Comparison of ENCODE assay signal across 8 cellular contexts in genomic region chr16:1942810-1943726, GRCh38. TPM values are rescaled to one million over a fixed set of nuclear protein-coding genes. Genes with fewer than 3 reads are reported as not detected.
DNase-seq lines count a peak whose midpoint lies in the region; ATAC-seq and TF ChIP-seq lines count a peak whose summit lies in the region.

MSRB1 (minus strand) TSS chr16:1943199; CDS start chr16:1943156, 43 bp downstream.

- no peaks in the 10 kb centered on the region for H3K9me3 Mint-ChIP-seq in endothelial cell (ENCODE audit: unreplicated experiment)

- H3K4me1 Mint-ChIP-seq in endothelial cell (ENCODE audit: unreplicated experiment): no peaks in the 10 kb centered on the region

- no peaks in the 10 kb centered on the region for H3K27me3 ChIP-seq in mononuclear cell (ENCODE audit: insufficient read depth, low read length)

- peaks cover 5% of the 10 kb centered on the region for H3K36me3 Mint-ChIP-seq in endothelial cell (ENCODE audit: low read depth, unreplicated experiment)

- intact Hi-C loops in OCI-LY7 (cut with micrococcal nuclease; ENCODE audit: unreplicated experiment): loop anchor here (2.0 to 5.0 kb wide), 2 partner anchors 66 to 161 kb away; partner anchors contain the start of genes NUBP2, SPSB3 and ZNF598

- peak within 1 kb of the TSS; percentile 83 for H2AFZ ChIP-seq in OCI-LY7 (ENCODE audit: low read length)

- CTCF ChIA-PET in OCI-LY7 (lab: Charles Lee; ENCODE audit: unreplicated experiment): no interaction called here

- H3K4me3 ChIP-seq in OCI-LY7 (ENCODE audit: low read depth, low read length, poor library complexity, severe bottlenecking) (peak within 1 kb of the TSS; percentile 84), mononuclear cell (ENCODE audit: low read length) (peak within 1 kb of the TSS; percentile 68)

- no TSS peak for BruUV-seq in OCI-LY7 (replicated peaks; lab: Mats Ljungman, UMichigan)

- H3K36me3 ChIP-seq in OCI-LY7 (ENCODE audit: insufficient read depth, low read length): no peaks in the 10 kb centered on the region

- peak within 1 kb of the TSS; percentile 87 for H3K4me3 Mint-ChIP-seq in endothelial cell (ENCODE audit: unreplicated experiment)

- H3K27ac ChIP-seq in OCI-LY7 (ENCODE audit: low read depth, low read length, poor library complexity, severe bottlenecking): no peak within 1 kb of the TSS

- H3K27me3 Mint-ChIP-seq in endothelial cell (ENCODE audit: unreplicated experiment): peaks cover 9% of the 10 kb centered on the region

- POLR2A ChIA-PET in OCI-LY7 (lab: Charles Lee): interaction anchor here (0.8 to 2.2 kb wide), 2 partner anchors 22 to 161 kb away, joined by 4 read pairs; partner anchors contain the start of genes NUBP2, RPS2 and SPSB3

- no peaks in the 10 kb centered on the region for H4K20me1 ChIP-seq in OCI-LY7 (ENCODE audit: insufficient read depth, low read length)

- H3K4me2 ChIP-seq in OCI-LY7 (ENCODE audit: low read length): peak within 1 kb of the TSS; percentile 95

- peak; percentile 29; the same call in 1 of the 2 replicates for TF ChIP-seq CTCF in OCI-LY7 (conservative IDR thresholded peaks at IDR 0.05; ENCODE audit: low read length)
- TF ChIP-seq CTCF in endothelial cell (IDR thresholded peaks at IDR 0.05; ENCODE audit: unreplicated experiment): no peak

- H3K9me2 ChIP-seq in OCI-LY7 (ENCODE audit: insufficient read depth, low read length): no peaks in the 10 kb centered on the region

- peak; percentile 88 for ATAC-seq in GM21526 (IDR thresholded peaks at IDR 0.05; ENCODE audit: low FRiP score, unreplicated experiment)

- DNase-seq in D341Med (ENCODE audit: low spot score) (peak; percentile 95), HuH-7.5 (ENCODE audit: low spot score) (peak; percentile 95), OCI-LY7 (ENCODE audit: low spot score) (peak; percentile 100), activated T-cell treated with anti-CD3 and anti-CD28 coated beads for 1 hour (ENCODE audit: low read depth) (peak; percentile 99), endothelial cell (ENCODE audit: low spot score) (peak; percentile 100)
- DNase-seq in stimulated activated CD8-positive, alpha-beta memory T cell treated with anti-CD3 and anti-CD28 coated beads, Interleukin-4, amount 100 ng/mL, for 1 hour (ENCODE audit: low read depth in 2 of 2, low spot score in 1 of 2): peak; percentile 98

- H3K79me2 ChIP-seq in OCI-LY7 (ENCODE audit: insufficient read depth, low read depth, low read length): no peaks in the 10 kb centered on the region

- H3K4me1 ChIP-seq in OCI-LY7 (ENCODE audit: insufficient read depth, low read length, poor library complexity, severe bottlenecking) (peaks cover 18% of the 10 kb centered on the region), mononuclear cell (ENCODE audit: insufficient read depth, low read length) (peaks cover 56% of the 10 kb centered on the region)

- no peak within 1 kb of the TSS for H3K27ac Mint-ChIP-seq in endothelial cell (ENCODE audit: unreplicated experiment)

- no peaks in the 10 kb centered on the region for H3K9me3 ChIP-seq in OCI-LY7 (ENCODE audit: low read length)
- no peaks in the 10 kb centered on the region for H3K9me3 ChIP-seq in mononuclear cell (ENCODE audit: low read depth, low read length)

RNA-seq across cellular contexts. Expression of gene MSRB1, which starts in this region (rescaled TPM):
- 5.2 and 9.0 TPM in 2 replicates for total RNA-seq in OCI-LY7 (2014; rRNA removed; shearing (Covaris generic))
- total RNA-seq in OCI-LY7 (2022) (17.6 and 18.0 TPM in 2 replicates), endothelial cell (ENCODE audit: unreplicated experiment) (18.1 TPM), mononuclear cell (5.8 TPM)
